Comparison of ENCODE assay signal across 13 cellular contexts in genomic region chr11:77580712-77581337, GRCh38. TPM values are rescaled to one million over a fixed set of nuclear protein-coding genes. Genes with fewer than 3 reads are reported as not detected.
A peak's percentile ranks its signal among the peaks of the same experiment; 100 is the strongest.
DNase-seq lines count a peak whose midpoint lies in the region; ATAC-seq and TF ChIP-seq lines count a peak whose summit lies in the region.
"Had no signal": no experiment of that assay in that cellular context is flagged by ENCODE, and none has a peak within 500 bp of the region (broad histone marks: within the 10 kb centered on the region; RNA-seq: fewer than 3 reads in every experiment).

No MANE protein-coding gene starts in this region.

- no peaks in the 10 kb centered on the region for H3K4me1 Mint-ChIP-seq in activated naive CD4-positive, alpha-beta T cell treated with anti-CD3 and anti-CD28 coated beads for 36 hours (ENCODE audit: low read depth)
- peaks cover 5% of the 10 kb centered on the region for H3K4me1 Mint-ChIP-seq in HFFc6 (ENCODE audit: low read depth)
- H3K4me1 Mint-ChIP-seq: activated CD8-positive, alpha-beta memory T cell treated with anti-CD3 and anti-CD28 coated beads, Interleukin-2, amount 10 ng/mL, durations not matched to agents 7 days and 5 days had no signal

- TF ChIP-seq CTCF in HFFc6 (IDR thresholded peaks at IDR 0.05): no peak
- TF ChIP-seq CTCF in omental fat pad (IDR thresholded peaks at IDR 0.05): no peak

- peaks cover 11% of the 10 kb centered on the region for H3K9me3 Mint-ChIP-seq in activated naive CD4-positive, alpha-beta T cell treated with anti-CD3 and anti-CD28 coated beads for 36 hours
- peaks cover 34% of the 10 kb centered on the region for H3K9me3 Mint-ChIP-seq in HFFc6

- intact Hi-C loops in activated naive CD4-positive, alpha-beta T cell treated with anti-CD3 and anti-CD28 coated beads for 36 hours (cut with micrococcal nuclease): loop anchor here (2.0 kb wide), 1 partner anchor 56 kb away; no protein-coding TSS in a partner anchor

- H3K4me3 Mint-ChIP-seq in activated naive CD4-positive, alpha-beta T cell treated with anti-CD3 and anti-CD28 coated beads for 36 hours: no peak overlapping the region
- H3K4me3 Mint-ChIP-seq in HFFc6: no peak overlapping the region
- H3K4me3 Mint-ChIP-seq: activated CD8-positive, alpha-beta memory T cell treated with anti-CD3 and anti-CD28 coated beads, Interleukin-2, amount 10 ng/mL, durations not matched to agents 7 days and 5 days had no signal

- CTCF ChIA-PET in activated naive CD4-positive, alpha-beta T cell treated with anti-CD3 and anti-CD28 coated beads for 36 hours (lab: Charles Lee): no interaction called here

- H3K27ac Mint-ChIP-seq in activated naive CD4-positive, alpha-beta T cell treated with anti-CD3 and anti-CD28 coated beads for 36 hours: no peak overlapping the region
- no peak overlapping the region for H3K27ac Mint-ChIP-seq in HFFc6
- H3K27ac Mint-ChIP-seq: activated CD8-positive, alpha-beta memory T cell treated with anti-CD3 and anti-CD28 coated beads, Interleukin-2, amount 10 ng/mL, durations not matched to agents 7 days and 5 days; activated naive CD4-positive, alpha-beta T cell treated with anti-CD3 and anti-CD28 coated beads, Interleukin-2, amount 50 U/mL, for 72 hours had no signal

- no peaks in the 10 kb centered on the region for H3K27me3 Mint-ChIP-seq in activated naive CD4-positive, alpha-beta T cell treated with anti-CD3 and anti-CD28 coated beads for 36 hours (ENCODE audit: low read depth)
- no peaks in the 10 kb centered on the region; the same call in 1 of the 2 replicates for H3K27me3 Mint-ChIP-seq in HFFc6 (ENCODE audit: insufficient read depth)

- peak; percentile 35 for DNase-seq in activated naive CD4-positive, alpha-beta T cell treated with anti-CD3 and anti-CD28 coated beads for 36 hours
- no peak for DNase-seq in activated naive CD4-positive, alpha-beta T cell treated with Interleukin-2 at 50 U/mL for 16 hours
- DNase-seq in KG1 (lab: John Stamatoyannopoulos, UW): peak; percentile 11
- peak; percentile 14 to 20 for DNase-seq in SW 1271 (lab: John Stamatoyannopoulos, UW)
- peak; percentile 12 for DNase-seq in myocyte (ENCODE audit: low read depth)
- no peak for DNase-seq in HFFc6
- no peak for DNase-seq in COLO829 (ENCODE audit: low spot score)
- DNase-seq in omental fat pad (ENCODE audit: low spot score): no peak
- DNase-seq: activated CD8-positive, alpha-beta memory T cell treated with anti-CD3 and anti-CD28 coated beads, Interleukin-2, amount 10 ng/mL, durations not matched to agents 7 days and 5 days; GM23248; left lung; NCI-H2029 treated with DMSO at 0.1 percent for 48 hours had no signal

- no peak for ATAC-seq in omental fat pad (ENCODE audit: low FRiP score)
- ATAC-seq: activated CD8-positive, alpha-beta memory T cell treated with anti-CD3 and anti-CD28 coated beads, Interleukin-2, amount 10 ng/mL, durations not matched to agents 7 days and 5 days; activated naive CD4-positive, alpha-beta T cell treated with anti-CD3 and anti-CD28 coated beads, Interleukin-2, amount 50 U/mL, for 72 hours; left lung had no signal

- peaks cover 2% of the 10 kb centered on the region for H3K36me3 Mint-ChIP-seq in activated naive CD4-positive, alpha-beta T cell treated with anti-CD3 and anti-CD28 coated beads for 36 hours (ENCODE audit: low read depth)
- peaks cover 12% of the 10 kb centered on the region for H3K36me3 Mint-ChIP-seq in HFFc6 (ENCODE audit: low read depth)

RNA-seq across cellular contexts. Expression of gene AQP11, which starts 8.9 kb away (rescaled TPM):
- under 1 TPM; 0.24 to 0.49 TPM for total RNA-seq in activated naive CD4-positive, alpha-beta T cell treated with anti-CD3 and anti-CD28 coated beads for 36 hours
- total RNA-seq in myocyte (2.9 and 3.7 TPM in 2 replicates), omental fat pad (1 to 10 TPM in 2 of 4 donors, under 1 TPM in 2; 0.47 to 1.7 (median 0.93) TPM)
- polyA plus RNA-seq in myocyte (2012): 2.5 TPM
- total RNA-seq in HFFc6 (2021; fragmentation: NEBNext Ultra II Directional; extraction: Animal tissue kit (Norgen Biotek cat#: 25700)): 1 to 10 TPM; 1.2 to 1.8 (median 1.5) TPM

RNA-seq across cellular contexts. Expression of gene CLNS1A, which starts 56.8 kb away (rescaled TPM):
- total RNA-seq in activated naive CD4-positive, alpha-beta T cell treated with anti-CD3 and anti-CD28 coated beads for 36 hours: 100 to 1,000 TPM; 190 to 191 TPM
- 123 and 126 TPM in 2 replicates for total RNA-seq in myocyte
- polyA plus RNA-seq in myocyte (2012): 118 TPM
- 10 to 100 TPM; 91.5 to 98.6 (median 94.7) TPM for total RNA-seq in HFFc6 (2021; fragmentation: NEBNext Ultra II Directional; extraction: Animal tissue kit (Norgen Biotek cat#: 25700))
- 100 to 1,000 TPM in 1 of 4 donors, 10 to 100 TPM in 3; 34.7 to 104 (median 75.5) TPM for total RNA-seq in omental fat pad

Comparison
In these comparisons a context has a peak if more than half of its experiments do, and no peak if none do; other contexts are left out.
1. DNase-seq: peak in activated naive CD4-positive, alpha-beta T cell treated with anti-CD3 and anti-CD28 coated beads for 36 hours (single experiment), KG1 (single experiment), SW 1271 (2 of 2) and myocyte (single experiment); none in activated naive CD4-positive, alpha-beta T cell treated with Interleukin-2 at 50 U/mL for 16 hours (single experiment), HFFc6 (single experiment), COLO829 (single experiment) and omental fat pad (single experiment).